21 cellular contexts compared by ENCODE assay signal in the genomic region with DNA sequence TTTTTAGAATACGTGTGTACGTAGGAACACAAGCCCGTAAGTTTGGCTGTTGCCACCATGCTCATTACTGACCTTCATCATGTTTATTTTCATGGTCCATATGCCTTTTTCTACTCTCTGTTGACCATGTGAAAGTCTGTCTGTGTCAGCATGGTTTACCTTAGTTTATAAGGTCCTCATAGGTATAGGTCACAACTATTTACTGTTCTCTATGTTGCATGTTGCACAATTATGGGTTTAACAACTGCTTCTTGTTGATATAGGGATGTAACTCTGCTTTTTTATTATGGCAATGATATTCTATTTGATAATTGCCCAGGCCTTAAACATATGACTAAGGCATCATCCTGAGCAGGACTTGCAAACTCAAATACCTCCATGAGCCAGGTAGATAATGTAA. TPM values are rescaled to one million over a fixed set of nuclear protein-coding genes. Genes with fewer than 3 reads are reported as not detected.
DNase-seq lines count a peak whose midpoint lies in the region; ATAC-seq and TF ChIP-seq lines count a peak whose summit lies in the region.
"Had no signal": no experiment of that assay in that cellular context is flagged by ENCODE, and none has a peak within 500 bp of the region (broad histone marks: within the 10 kb centered on the region; RNA-seq: fewer than 3 reads in every experiment).

No MANE protein-coding gene starts in this region.

- no peaks in the 10 kb centered on the region for H3K9me3 Mint-ChIP-seq in activated T-cell treated with anti-CD3 and anti-CD28 coated beads, Interleukin-2, amount 50 U/mL, for 24 hours
- no peaks in the 10 kb centered on the region for H3K9me3 Mint-ChIP-seq in activated T-cell treated with anti-CD3 and anti-CD28 coated beads, Interleukin-2, amount 50 U/mL, for 4 hours
- H3K9me3 Mint-ChIP-seq in activated T-helper 17 cell treated with anti-CD3 and anti-CD28 coated beads, Interleukin-2, amount 50 U/mL, for 72 hours, result no peaks in the 10 kb centered on the region
- H3K9me3 Mint-ChIP-seq in activated CD8-positive, alpha-beta memory T cell treated with anti-CD3 and anti-CD28 coated beads, Interleukin-2, amount 10 ng/mL, durations not matched to agents 7 days and 5 days (ENCODE audit: low read depth), result no peaks in the 10 kb centered on the region
- H3K9me3 Mint-ChIP-seq: activated naive CD4-positive, alpha-beta T cell treated with anti-CD3 and anti-CD28 coated beads for 36 hours; memory B cell; stimulated activated naive B cell treated with anti-CD40 and anti-IgM and Interleukin-4, amounts not matched to agents 10 μg/mL and 1 μg/mL and 100 μg/mL, for 72 hours had no signal

- no peak overlapping the region for H3K4me3 Mint-ChIP-seq in activated T-cell treated with anti-CD3 and anti-CD28 coated beads, Interleukin-2, amount 50 U/mL, for 24 hours
- no peak overlapping the region for H3K4me3 Mint-ChIP-seq in activated T-cell treated with anti-CD3 and anti-CD28 coated beads, Interleukin-2, amount 50 U/mL, for 4 hours
- H3K4me3 Mint-ChIP-seq in activated T-helper 17 cell treated with anti-CD3 and anti-CD28 coated beads, Interleukin-2, amount 50 U/mL, for 72 hours, result peak overlapping the region; percentile 80
- no peak overlapping the region for H3K4me3 Mint-ChIP-seq in activated CD8-positive, alpha-beta memory T cell treated with anti-CD3 and anti-CD28 coated beads, Interleukin-2, amount 10 ng/mL, durations not matched to agents 7 days and 5 days
- H3K4me3 Mint-ChIP-seq: activated naive CD4-positive, alpha-beta T cell treated with anti-CD3 and anti-CD28 coated beads for 36 hours; B cell; memory B cell; stimulated activated naive B cell treated with anti-CD40 and anti-IgM and Interleukin-4, amounts not matched to agents 10 μg/mL and 1 μg/mL and 100 μg/mL, for 72 hours had no signal

- H3K36me3 Mint-ChIP-seq in activated T-cell treated with anti-CD3 and anti-CD28 coated beads, Interleukin-2, amount 50 U/mL, for 24 hours (ENCODE audit: low read depth), result no peaks in the 10 kb centered on the region
- no peaks in the 10 kb centered on the region for H3K36me3 Mint-ChIP-seq in activated T-cell treated with anti-CD3 and anti-CD28 coated beads, Interleukin-2, amount 50 U/mL, for 4 hours (ENCODE audit: insufficient read depth)
- H3K36me3 Mint-ChIP-seq in activated T-helper 17 cell treated with anti-CD3 and anti-CD28 coated beads, Interleukin-2, amount 50 U/mL, for 72 hours (ENCODE audit: low read depth), result no peaks in the 10 kb centered on the region
- no peaks in the 10 kb centered on the region for H3K36me3 Mint-ChIP-seq in activated CD8-positive, alpha-beta memory T cell treated with anti-CD3 and anti-CD28 coated beads, Interleukin-2, amount 10 ng/mL, durations not matched to agents 7 days and 5 days
- H3K36me3 Mint-ChIP-seq: memory B cell; stimulated activated naive B cell treated with anti-CD40 and anti-IgM and Interleukin-4, amounts not matched to agents 10 μg/mL and 1 μg/mL and 100 μg/mL, for 72 hours had no signal

- H3K9me3 ChIP-seq in esophagus squamous epithelium (no peaks in the 10 kb centered on the region), upper lobe of left lung (no peaks in the 10 kb centered on the region)
- H3K9me3 ChIP-seq: esophagus muscularis mucosa, gastrocnemius medialis, thyroid gland had no signal

- TF ChIP-seq POLR2A in esophagus squamous epithelium (IDR thresholded peaks at IDR 0.05) (no peak), upper lobe of left lung (IDR thresholded peaks at IDR 0.05) (no peak)

- 94 to 98% methylated on average over 3 of the region's 3 CpGs for WGBS in esophagus squamous epithelium, 2 donors
- WGBS in upper lobe of left lung, 2 donors, result 95 to 99% methylated on average over 3 of the region's 3 CpGs

- no peak for DNase-seq in activated T-cell treated with anti-CD3 and anti-CD28 coated beads, Interleukin-2, amount 50 U/mL, for 24 hours
- DNase-seq in activated T-cell treated with anti-CD3 and anti-CD28 coated beads, Interleukin-2, amount 50 U/mL, for 4 hours, result no peak
- DNase-seq in esophagus squamous epithelium (lab: John Stamatoyannopoulos, UW) (no peak), upper lobe of left lung (no peak), NCI-H510A treated with DMSO at 0.1 percent for 48 hours (lab: John Stamatoyannopoulos, UW) (no peak)
- no peak for DNase-seq in activated CD8-positive, alpha-beta memory T cell treated with anti-CD3 and anti-CD28 coated beads, Interleukin-2, amount 10 ng/mL, durations not matched to agents 7 days and 5 days
- DNase-seq: gastrocnemius medialis; GOT3; kidney; NCI-H1436; NCI-H524; stimulated activated naive B cell treated with anti-CD40 and anti-IgM and Interleukin-4, amounts not matched to agents 10 μg/mL and 1 μg/mL and 100 μg/mL, for 72 hours; thyroid gland had no signal

- H3K4me1 ChIP-seq in esophagus squamous epithelium (peaks cover 4 to 56% (median 16%) of the 10 kb centered on the region in 3 donors), upper lobe of left lung (no peaks in the 10 kb centered on the region)
- H3K4me1 ChIP-seq: esophagus muscularis mucosa, gastrocnemius medialis had no signal

- CTCF ChIA-PET in activated CD8-positive, alpha-beta memory T cell treated with anti-CD3 and anti-CD28 coated beads, Interleukin-2, amount 10 ng/mL, durations not matched to agents 7 days and 5 days (lab: Charles Lee), result no interaction called here

- TF ChIP-seq CTCF in esophagus squamous epithelium (IDR thresholded peaks at IDR 0.05) (no peak), upper lobe of left lung (IDR thresholded peaks at IDR 0.05) (no peak)

- peaks cover 44% of the 10 kb centered on the region for H3K4me1 Mint-ChIP-seq in activated T-cell treated with anti-CD3 and anti-CD28 coated beads, Interleukin-2, amount 50 U/mL, for 24 hours (ENCODE audit: low read depth)
- H3K4me1 Mint-ChIP-seq in activated T-cell treated with anti-CD3 and anti-CD28 coated beads, Interleukin-2, amount 50 U/mL, for 4 hours (ENCODE audit: low read depth), result peaks cover 40% of the 10 kb centered on the region
- H3K4me1 Mint-ChIP-seq in activated T-helper 17 cell treated with anti-CD3 and anti-CD28 coated beads, Interleukin-2, amount 50 U/mL, for 72 hours, result peaks cover 37% of the 10 kb centered on the region
- peaks cover 20% of the 10 kb centered on the region for H3K4me1 Mint-ChIP-seq in activated CD8-positive, alpha-beta memory T cell treated with anti-CD3 and anti-CD28 coated beads, Interleukin-2, amount 10 ng/mL, durations not matched to agents 7 days and 5 days

- H3K4me3 ChIP-seq in esophagus squamous epithelium, result no peak overlapping the region
- no peak overlapping the region for H3K4me3 ChIP-seq in upper lobe of left lung
- H3K4me3 ChIP-seq: esophagus muscularis mucosa, gastrocnemius medialis, SK-N-MC, thyroid gland had no signal

- H3K27ac Mint-ChIP-seq in activated T-cell treated with anti-CD3 and anti-CD28 coated beads, Interleukin-2, amount 50 U/mL, for 24 hours, result peak overlapping the region; percentile 74
- H3K27ac Mint-ChIP-seq in activated T-helper 17 cell treated with anti-CD3 and anti-CD28 coated beads, Interleukin-2, amount 50 U/mL, for 72 hours, result peak overlapping the region; percentile 96
- H3K27ac Mint-ChIP-seq in activated CD8-positive, alpha-beta memory T cell treated with anti-CD3 and anti-CD28 coated beads, Interleukin-2, amount 10 ng/mL, durations not matched to agents 7 days and 5 days, result no peak overlapping the region
- H3K27ac Mint-ChIP-seq: B cell; memory B cell; stimulated activated naive B cell treated with anti-CD40 and anti-IgM and Interleukin-4, amounts not matched to agents 10 μg/mL and 1 μg/mL and 100 μg/mL, for 72 hours had no signal

- intact Hi-C loops in esophagus squamous epithelium (cut with DNase I), result no loop called here

- H3K27me3 Mint-ChIP-seq in activated T-cell treated with anti-CD3 and anti-CD28 coated beads, Interleukin-2, amount 50 U/mL, for 24 hours, result no peaks in the 10 kb centered on the region
- H3K27me3 Mint-ChIP-seq in activated T-cell treated with anti-CD3 and anti-CD28 coated beads, Interleukin-2, amount 50 U/mL, for 4 hours (ENCODE audit: low read depth), result no peaks in the 10 kb centered on the region
- no peaks in the 10 kb centered on the region for H3K27me3 Mint-ChIP-seq in activated T-helper 17 cell treated with anti-CD3 and anti-CD28 coated beads, Interleukin-2, amount 50 U/mL, for 72 hours
- no peaks in the 10 kb centered on the region for H3K27me3 Mint-ChIP-seq in activated CD8-positive, alpha-beta memory T cell treated with anti-CD3 and anti-CD28 coated beads, Interleukin-2, amount 10 ng/mL, durations not matched to agents 7 days and 5 days
- H3K27me3 Mint-ChIP-seq: B cell; stimulated activated naive B cell treated with anti-CD40 and anti-IgM and Interleukin-4, amounts not matched to agents 10 μg/mL and 1 μg/mL and 100 μg/mL, for 72 hours had no signal

- TF ChIP-seq EP300 in upper lobe of left lung (IDR thresholded peaks at IDR 0.05), result no peak

- ATAC-seq in activated T-cell treated with anti-CD3 and anti-CD28 coated beads, Interleukin-2, amount 50 U/mL, for 4 hours, result no peak
- ATAC-seq in activated T-helper 17 cell treated with anti-CD3 and anti-CD28 coated beads, Interleukin-2, amount 50 U/mL, for 72 hours (replicated peaks), result no peak
- no peak for ATAC-seq in upper lobe of left lung (ENCODE audit: low FRiP score in 2 of 2)
- no peak for ATAC-seq in HG02973 (IDR thresholded peaks at IDR 0.05; ENCODE audit: unreplicated experiment)
- ATAC-seq in activated CD8-positive, alpha-beta memory T cell treated with anti-CD3 and anti-CD28 coated beads, Interleukin-2, amount 10 ng/mL, durations not matched to agents 7 days and 5 days, result no peak
- ATAC-seq: gastrocnemius medialis; stimulated activated naive B cell treated with anti-CD40 and anti-IgM and Interleukin-4, amounts not matched to agents 10 μg/mL and 1 μg/mL and 100 μg/mL, for 72 hours had no signal

- H3K27me3 ChIP-seq in esophagus squamous epithelium (no peaks in the 10 kb centered on the region), upper lobe of left lung (no peaks in the 10 kb centered on the region)
- H3K27me3 ChIP-seq: esophagus muscularis mucosa, gastrocnemius medialis, thyroid gland had no signal

- H3K36me3 ChIP-seq in esophagus squamous epithelium (no peaks in the 10 kb centered on the region), upper lobe of left lung (no peaks in the 10 kb centered on the region)
- H3K36me3 ChIP-seq: esophagus muscularis mucosa, gastrocnemius medialis, thyroid gland had no signal

- H3K27ac ChIP-seq in esophagus squamous epithelium (peak overlapping the region; percentile 66 to 86 (median 76)), upper lobe of left lung (peak overlapping the region in 3 of 4 donors; percentile 7 to 56 (median 9))
- H3K27ac ChIP-seq: esophagus muscularis mucosa, gastrocnemius medialis, SK-N-MC, thyroid gland, VCaP had no signal

RNA-seq across cellular contexts. Expression of a gene that starts 13.4 kb away (rescaled TPM):
- total RNA-seq in activated T-cell treated with anti-CD3 and anti-CD28 coated beads, Interleukin-2, amount 50 U/mL, for 4 hours, result 10 to 100 TPM; 49.2 to 61.3 (median 51.9) TPM
- 10 to 100 TPM; 57.3 to 68.2 TPM for total RNA-seq in activated T-helper 17 cell treated with anti-CD3 and anti-CD28 coated beads, Interleukin-2, amount 50 U/mL, for 72 hours
- total RNA-seq in esophagus squamous epithelium, result 10 to 100 TPM; 32.9 to 69.6 (median 63.3) TPM
- 10 to 100 TPM; 29.8 to 46.7 (median 36.4) TPM for total RNA-seq in upper lobe of left lung
- 10 to 100 TPM; 57.2 to 74.3 TPM for total RNA-seq in activated CD8-positive, alpha-beta memory T cell treated with anti-CD3 and anti-CD28 coated beads, Interleukin-2, amount 10 ng/mL, durations not matched to agents 7 days and 5 days
